In genomic region chr1:115466433-115466832, GRCh38 we compare ENCODE assay signal across 12 cellular contexts.
A peak's percentile ranks its signal among the peaks of the same experiment; 100 is the strongest.
DNase-seq lines count a peak whose midpoint lies in the region; TF ChIP-seq lines count a peak whose summit lies in the region.
"Had no signal": no experiment of that assay in that cellular context is flagged by ENCODE, and none has a peak within 500 bp of the region (broad histone marks: within the 10 kb centered on the region; RNA-seq: fewer than 3 reads in every experiment).

No MANE protein-coding gene starts in this region.

- H3K36me3 Mint-ChIP-seq in chondrocyte (ENCODE audit: low read depth): no peaks in the 10 kb centered on the region

- H3K27me3 Mint-ChIP-seq in chondrocyte (ENCODE audit: low read depth): no peaks in the 10 kb centered on the region
- H3K27me3 Mint-ChIP-seq: effector memory CD8-positive, alpha-beta T cell had no signal

- no peaks in the 10 kb centered on the region for H3K9me3 Mint-ChIP-seq in chondrocyte (ENCODE audit: low read depth)
- H3K9me3 Mint-ChIP-seq: effector memory CD8-positive, alpha-beta T cell had no signal

- no peak overlapping the region for H3K27ac Mint-ChIP-seq in chondrocyte (ENCODE audit: unreplicated experiment)
- H3K27ac Mint-ChIP-seq: effector memory CD8-positive, alpha-beta T cell had no signal

- H3K4me1 Mint-ChIP-seq in chondrocyte (ENCODE audit: low read depth): peaks cover 27% of the 10 kb centered on the region

- POLR2A ChIA-PET in HEK293T (lab: Yijun Ruan, JAX): no interaction called here

- DNase-seq in AG20443 (ENCODE audit: low spot score) (peak; percentile 38), HEK293T (ENCODE audit: extremely low spot score) (peak; percentile 42), chondrocyte (ENCODE audit: low spot score) (no peak), mucosa of gallbladder (ENCODE audit: low spot score) (peak; percentile 8), NCI-H82 (lab: John Stamatoyannopoulos, UW) (no peak), GM03348 (ENCODE audit: low spot score) (no peak), HK-2 (ENCODE audit: unreplicated experiment) (no peak)
- DNase-seq: activated naive CD4-positive, alpha-beta T cell treated with anti-CD3 and anti-CD28 coated beads, Interleukin-2, amount 50 U/mL, for 16 hours; effector memory CD8-positive, alpha-beta T cell; NCI-H1092; psoas muscle; stimulated activated CD4-positive, alpha-beta T cell treated with anti-CD3 and anti-CD28 coated beads, Interleukin-1b, Interleukin-23, amount 100 ng/mL, for 48 hours had no signal

- no peak overlapping the region for H3K4me3 Mint-ChIP-seq in chondrocyte (ENCODE audit: unreplicated experiment)
- H3K4me3 Mint-ChIP-seq: effector memory CD8-positive, alpha-beta T cell had no signal

- CTCF ChIA-PET in HEK293T (lab: Yijun Ruan, JAX): interaction anchor here (0.9 to 1.4 kb wide), 6 partner anchors 9 to 329 kb away, joined by 3 to 4 read pairs (median 3); no protein-coding TSS in a partner anchor

- peak; percentile 49 for TF ChIP-seq CTCF in chondrocyte (IDR thresholded peaks at IDR 0.05)

TF ChIP-seq in HEK293T, 16 proteins besides CTCF, POLR2A, EP300 and RAD21:
- TF ChIP-seq HDGF (IDR thresholded peaks at IDR 0.05; ENCODE audit: borderline replicate concordance) (no peak), TARDBP (IDR thresholded peaks at IDR 0.05) (no peak), FOXA1 (IDR thresholded peaks at IDR 0.05) (no peak), ARNT (IDR thresholded peaks at IDR 0.05) (no peak), LEF1 (IDR thresholded peaks at IDR 0.05; ENCODE audit: borderline replicate concordance) (no peak), FOXK2 (IDR thresholded peaks at IDR 0.05) (no peak), NFRKB (IDR thresholded peaks at IDR 0.05) (no peak)
- TF ChIP-seq, protein P1, sequence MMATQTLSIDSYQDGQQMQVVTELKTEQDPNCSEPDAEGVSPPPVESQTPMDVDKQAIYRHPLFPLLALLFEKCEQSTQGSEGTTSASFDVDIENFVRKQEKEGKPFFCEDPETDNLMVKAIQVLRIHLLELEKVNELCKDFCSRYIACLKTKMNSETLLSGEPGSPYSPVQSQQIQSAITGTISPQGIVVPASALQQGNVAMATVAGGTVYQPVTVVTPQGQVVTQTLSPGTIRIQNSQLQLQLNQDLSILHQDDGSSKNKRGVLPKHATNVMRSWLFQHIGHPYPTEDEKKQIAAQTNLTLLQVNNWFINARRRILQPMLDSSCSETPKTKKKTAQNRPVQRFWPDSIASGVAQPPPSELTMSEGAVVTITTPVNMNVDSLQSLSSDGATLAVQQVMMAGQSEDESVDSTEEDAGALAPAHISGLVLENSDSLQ (IDR thresholded peaks at IDR 0.05): no peak

Comparison
In these comparisons a context has a peak if more than half of its experiments do, and no peak if none do; other contexts are left out.
1. DNase-seq: peak in AG20443 (single experiment), HEK293T (single experiment) and mucosa of gallbladder (single experiment); none in chondrocyte (single experiment), NCI-H82 (single experiment), GM03348 (single experiment) and HK-2 (single experiment).